Comparison of ENCODE assay signal across 14 cellular contexts in genomic region chr9:127473501-127473900, GRCh38. TPM values are rescaled to one million over a fixed set of nuclear protein-coding genes. Genes with fewer than 3 reads are reported as not detected.
DNase-seq lines count a peak whose midpoint lies in the region; ATAC-seq and TF ChIP-seq lines count a peak whose summit lies in the region.
"Had no signal": no experiment of that assay in that cellular context is flagged by ENCODE, and none has a peak within 500 bp of the region (broad histone marks: within the 10 kb centered on the region; RNA-seq: fewer than 3 reads in every experiment).

No MANE protein-coding gene starts in this region.

- DNase-seq in RWPE1 (ENCODE audit: low spot score) (no peak), left ventricle myocardium superior (no peak), trophoblast cell (peak in 1 of 2 donors; percentile 46), activated gamma-delta T cell treated with Interleukin-2 at 50 U/mL for 16 hours (no peak)
- DNase-seq: BE2C; CD4-positive, alpha-beta memory T cell; DMS79 had no signal

- no peak overlapping the region for H3K4me3 ChIP-seq in trophoblast cell (ENCODE audit: low read depth, low read length)
- H3K4me3 ChIP-seq: GM12878, HAP-1 had no signal

- POLR2A ChIA-PET in RWPE1 (lab: Yijun Ruan, JAX; ENCODE audit: low non-redundant PET) = no interaction called here

- no peak overlapping the region for H4K91ac ChIP-seq in trophoblast cell (ENCODE audit: low read depth, low read length)

- no peak overlapping the region for H2BK120ac ChIP-seq in trophoblast cell (ENCODE audit: insufficient read depth, low read length, poor library complexity)

- H2BK5ac ChIP-seq in trophoblast cell (ENCODE audit: low read depth, low read length, poor library complexity) = no peak overlapping the region

- H3K4me2 ChIP-seq in trophoblast cell (ENCODE audit: low read length) = no peak overlapping the region

- H4K12ac ChIP-seq in trophoblast cell (ENCODE audit: low read depth, low read length) = no peak overlapping the region

- H3K36me3 ChIP-seq in trophoblast cell (ENCODE audit: control insufficient read depth in 1 of 2, insufficient read depth in 2 of 2, low read length in 2 of 2) = peaks cover 5 to 16% of the 10 kb centered on the region in 2 experiments

- H3K4me1 ChIP-seq in trophoblast cell (ENCODE audit: control insufficient read depth in 1 of 2, insufficient read depth in 2 of 2, low read length in 2 of 2) = no peaks in the 10 kb centered on the region
- H3K4me1 ChIP-seq: BE2C had no signal

- no peak overlapping the region for H2AFZ ChIP-seq in trophoblast cell (ENCODE audit: insufficient read depth, low read length, poor library complexity)

- no peak overlapping the region for H3K4ac ChIP-seq in trophoblast cell (ENCODE audit: low read depth, low read length)

- H2AK5ac ChIP-seq in trophoblast cell (ENCODE audit: low read length) = no peak overlapping the region

- H3K79me1 ChIP-seq in trophoblast cell (ENCODE audit: low read length) = no peaks in the 10 kb centered on the region

- peak overlapping the region; percentile 13 for H4K8ac ChIP-seq in trophoblast cell (ENCODE audit: low read depth, low read length)

- no peak overlapping the region for H3K14ac ChIP-seq in trophoblast cell (ENCODE audit: low read length)

- H3K79me2 ChIP-seq in trophoblast cell (ENCODE audit: control insufficient read depth, insufficient read depth, low read length, poor library complexity) = no peaks in the 10 kb centered on the region

- WGBS in trophoblast cell (ENCODE audit: extremely low coverage, insufficient coverage, insufficient read length) = no CpG with 5 or more reads among the region's 10 CpGs

- intact Hi-C loops in left ventricle myocardium superior (cut with micrococcal nuclease) = no loop called here

- peak; percentile 55 for ATAC-seq in esophagus mucosa
- ATAC-seq in left ventricle myocardium superior = peak; percentile 81
- no peak for ATAC-seq in HG02571 (IDR thresholded peaks at IDR 0.05; ENCODE audit: unreplicated experiment)
- ATAC-seq in GM18517 (IDR thresholded peaks at IDR 0.05; ENCODE audit: unreplicated experiment) = no peak
- ATAC-seq: GM12878, HepG2 had no signal

- H3K9me3 ChIP-seq in trophoblast cell (ENCODE audit: insufficient read depth, low read depth, low read length) = no peaks in the 10 kb centered on the region
- H3K9me3 ChIP-seq: BE2C, HAP-1 had no signal

- no peaks in the 10 kb centered on the region for H3K27me3 ChIP-seq in trophoblast cell (ENCODE audit: insufficient read depth, low read length)
- H3K27me3 ChIP-seq: BE2C had no signal

- peak overlapping the region; percentile 10; the same call in 1 of the 2 replicates for H3K27ac ChIP-seq in RWPE1
- no peak overlapping the region for H3K27ac ChIP-seq in trophoblast cell (ENCODE audit: low read depth, low read length)
- H3K27ac ChIP-seq: C4-2B had no signal

- TF ChIP-seq CTCF in RWPE1 (conservative IDR thresholded peaks at IDR 0.05; ENCODE audit: low read depth) = no peak

- H3K18ac ChIP-seq in trophoblast cell (ENCODE audit: low read length) = no peak overlapping the region

- no peak overlapping the region for H3K23ac ChIP-seq in trophoblast cell (ENCODE audit: low read length)

- no peak overlapping the region for H2BK12ac ChIP-seq in trophoblast cell (ENCODE audit: low read length)

- CTCF ChIA-PET in RWPE1 (lab: Yijun Ruan, JAX) = interaction anchor here (0.7 kb wide), 1 partner anchor 9 kb away, joined by 5 read pairs; no protein-coding TSS in a partner anchor

- no peak overlapping the region for H3K9ac ChIP-seq in trophoblast cell (ENCODE audit: low read length)

RNA-seq across cellular contexts. Expression of gene LRSAM1, which starts 22.2 kb away (rescaled TPM):
- total RNA-seq in esophagus mucosa (13.5 TPM), left ventricle myocardium superior (52.0 TPM)
- 11.0 and 12.1 TPM in 2 replicates for polyA plus RNA-seq in trophoblast cell (2013)

RNA-seq across cellular contexts. Expression of gene RPL12, which starts 22.3 kb away (rescaled TPM):
- total RNA-seq in esophagus mucosa (1,546 TPM), left ventricle myocardium superior (637 TPM)
- 2,008 and 2,121 TPM in 2 replicates for polyA plus RNA-seq in trophoblast cell (2013)

RNA-seq across cellular contexts. Expression of gene ZNF79, which starts 49.3 kb away (rescaled TPM):
- total RNA-seq in esophagus mucosa (3.7 TPM), left ventricle myocardium superior (7.4 TPM)
- 4.7 and 5.3 TPM in 2 replicates for polyA plus RNA-seq in trophoblast cell (2013)

Comparison
In these comparisons a context has a peak if more than half of its experiments do, and no peak if none do; other contexts are left out.
1. ATAC-seq: peak in esophagus mucosa (single experiment) and left ventricle myocardium superior (single experiment); none in HG02571 (single experiment) and GM18517 (single experiment).